19 cellular contexts compared by ENCODE assay signal in the genomic region with DNA sequence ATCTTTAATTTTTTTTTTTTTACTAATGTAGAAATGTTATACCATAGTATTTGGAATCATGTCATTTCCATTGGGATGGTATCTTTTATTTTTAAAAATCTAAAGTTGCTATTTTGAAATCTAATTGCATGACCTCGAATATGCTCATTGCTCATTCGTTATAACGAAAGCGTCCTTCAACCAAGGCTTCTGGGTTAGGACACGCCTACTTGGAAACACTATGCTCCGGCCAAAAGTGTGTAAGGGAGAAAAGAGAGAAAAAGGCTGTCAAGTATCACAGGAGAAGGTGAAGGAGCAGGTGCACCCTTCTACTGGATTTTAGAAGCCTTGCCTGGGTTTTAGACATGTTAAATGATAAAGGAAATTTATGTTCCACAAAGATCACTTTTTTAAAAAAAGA.
DNase-seq lines count a peak whose midpoint lies in the region; ATAC-seq, FAIRE-seq and TF ChIP-seq lines count a peak whose summit lies in the region.
"Had no signal": no experiment of that assay in that cellular context is flagged by ENCODE, and none has a peak within 500 bp of the region (broad histone marks: within the 10 kb centered on the region; RNA-seq: fewer than 3 reads in every experiment).

No MANE protein-coding gene starts in this region.

- ATAC-seq in omental fat pad (ENCODE audit: low FRiP score): peak; percentile 51
- ATAC-seq in activated CD4-positive, alpha-beta T cell treated with anti-CD3 and anti-CD28 coated beads for 36 hours: no peak
- ATAC-seq: GM23338 had no signal

- no TSS peak for BruUV-seq in OCI-LY7 (replicated peaks; lab: Mats Ljungman, UMichigan)

- no peak for TF ChIP-seq CTCF in fibroblast of the aortic adventitia (IDR thresholded peaks at IDR 0.05; ENCODE audit: insufficient read depth, low read length)
- TF ChIP-seq CTCF in omental fat pad (IDR thresholded peaks at IDR 0.05): no peak
- no peak for TF ChIP-seq CTCF in OCI-LY7 (conservative IDR thresholded peaks at IDR 0.05; ENCODE audit: low read length)

- DNase-seq in GM19239 (ENCODE audit: insufficient read length, low spot score): no peak
- peak; percentile 26 for DNase-seq in RPMI7951 (ENCODE audit: low read depth)
- peak; percentile 19 for DNase-seq in fibroblast of the aortic adventitia (ENCODE audit: low read depth)
- DNase-seq in omental fat pad (ENCODE audit: low spot score): no peak
- DNase-seq in dermis blood vessel endothelial cell: no peak
- no peak for DNase-seq in activated CD4-positive, alpha-beta T cell treated with anti-CD3 and anti-CD28 coated beads for 36 hours
- DNase-seq in OCI-LY7 (ENCODE audit: low spot score): no peak
- DNase-seq in D341Med (ENCODE audit: low spot score): no peak
- DNase-seq: Calu3; CD4-positive, CD25-positive, alpha-beta regulatory T cell; DMS79 treated with DMSO at 0.1 percent for 48 hours; EL; H7; IMR-90 had no signal

- H4K20me1 ChIP-seq in OCI-LY7 (ENCODE audit: insufficient read depth, low read length): no peaks in the 10 kb centered on the region
- H4K20me1 ChIP-seq: BLaER1 treated with 17β-estradiol and CSF1 and Interleukin-3, amounts not matched to agents 10 nM and 100 nM had no signal

- H3K9me3 ChIP-seq in OCI-LY7 (ENCODE audit: low read length): no peaks in the 10 kb centered on the region

- POLR2A ChIA-PET in activated CD4-positive, alpha-beta T cell treated with anti-CD3 and anti-CD28 coated beads for 36 hours (lab: Charles Lee): no interaction called here
- POLR2A ChIA-PET in OCI-LY7 (lab: Charles Lee): interaction anchor here (1.1 kb wide), 1 partner anchor 225 kb away, joined by 3 read pairs; no protein-coding TSS in a partner anchor

- no peaks in the 10 kb centered on the region for H3K36me3 ChIP-seq in OCI-LY7 (ENCODE audit: insufficient read depth, low read length)
- H3K36me3 ChIP-seq: BLaER1 treated with 17β-estradiol and CSF1 and Interleukin-3, amounts not matched to agents 10 nM and 100 nM had no signal

- peaks cover 4% of the 10 kb centered on the region for H3K4me1 Mint-ChIP-seq in activated CD4-positive, alpha-beta T cell treated with anti-CD3 and anti-CD28 coated beads for 36 hours

- no peak overlapping the region for H3K27ac Mint-ChIP-seq in activated CD4-positive, alpha-beta T cell treated with anti-CD3 and anti-CD28 coated beads for 36 hours
- H3K27ac Mint-ChIP-seq: CD4-positive, CD25-positive, alpha-beta regulatory T cell; GM23338 had no signal

- no peaks in the 10 kb centered on the region for H3K9me3 Mint-ChIP-seq in activated CD4-positive, alpha-beta T cell treated with anti-CD3 and anti-CD28 coated beads for 36 hours (ENCODE audit: low read depth)
- H3K9me3 Mint-ChIP-seq: GM23338 had no signal

- CTCF ChIA-PET in activated CD4-positive, alpha-beta T cell treated with anti-CD3 and anti-CD28 coated beads for 36 hours (lab: Charles Lee): no interaction called here
- CTCF ChIA-PET in OCI-LY7 (lab: Charles Lee; ENCODE audit: unreplicated experiment): no interaction called here

- H3K27ac ChIP-seq in OCI-LY7 (ENCODE audit: low read depth, low read length, poor library complexity, severe bottlenecking): no peak overlapping the region
- H3K27ac ChIP-seq: BLaER1 treated with 17β-estradiol and CSF1 and Interleukin-3, amounts not matched to agents 10 nM and 100 nM; HL-60 had no signal

- H3K4me3 Mint-ChIP-seq in activated CD4-positive, alpha-beta T cell treated with anti-CD3 and anti-CD28 coated beads for 36 hours: no peak overlapping the region
- H3K4me3 Mint-ChIP-seq: CD4-positive, CD25-positive, alpha-beta regulatory T cell; GM23338 had no signal

- H3K4me1 ChIP-seq in OCI-LY7 (ENCODE audit: insufficient read depth, low read length, poor library complexity, severe bottlenecking): peaks cover 14% of the 10 kb centered on the region

- H3K9me2 ChIP-seq in OCI-LY7 (ENCODE audit: insufficient read depth, low read length): no peaks in the 10 kb centered on the region

- H2AFZ ChIP-seq in OCI-LY7 (ENCODE audit: low read length): no peak overlapping the region
- H2AFZ ChIP-seq: GM23338 had no signal

- FAIRE-seq in GM19239 (lab: Jason Lieb, UNC): peak; percentile 31
- FAIRE-seq: G401.6, GM12892 had no signal

- no peaks in the 10 kb centered on the region for H3K27me3 Mint-ChIP-seq in activated CD4-positive, alpha-beta T cell treated with anti-CD3 and anti-CD28 coated beads for 36 hours
- H3K27me3 Mint-ChIP-seq: CD4-positive, CD25-positive, alpha-beta regulatory T cell had no signal

- H3K4me2 ChIP-seq in OCI-LY7 (ENCODE audit: low read length): no peak overlapping the region
- H3K4me2 ChIP-seq: GM23338 had no signal

- intact Hi-C loops in activated CD4-positive, alpha-beta T cell treated with anti-CD3 and anti-CD28 coated beads for 36 hours (cut with DNase I, micrococcal nuclease): no loop called here
- intact Hi-C loops in OCI-LY7 (cut with micrococcal nuclease; ENCODE audit: unreplicated experiment): no loop called here

- no peaks in the 10 kb centered on the region for H3K36me3 Mint-ChIP-seq in activated CD4-positive, alpha-beta T cell treated with anti-CD3 and anti-CD28 coated beads for 36 hours (ENCODE audit: low read depth)
- H3K36me3 Mint-ChIP-seq: CD4-positive, CD25-positive, alpha-beta regulatory T cell had no signal

- H3K79me2 ChIP-seq in OCI-LY7 (ENCODE audit: insufficient read depth, low read depth, low read length): no peaks in the 10 kb centered on the region

- H3K4me3 ChIP-seq in fibroblast of the aortic adventitia (ENCODE audit: low read depth, low read length) (no peak overlapping the region), OCI-LY7 (ENCODE audit: low read depth, low read length, poor library complexity, severe bottlenecking) (no peak overlapping the region)
- H3K4me3 ChIP-seq: BLaER1 treated with 17β-estradiol and CSF1 and Interleukin-3, amounts not matched to agents 10 nM and 100 nM; GM23338 had no signal

Comparison
In these comparisons a context has a peak if more than half of its experiments do, and no peak if none do; other contexts are left out.
1. DNase-seq: peak in RPMI7951 (single experiment) and fibroblast of the aortic adventitia (single experiment); none in GM19239 (single experiment), omental fat pad (single experiment), dermis blood vessel endothelial cell (single experiment), activated CD4-positive, alpha-beta T cell treated with anti-CD3 and anti-CD28 coated beads for 36 hours (single experiment), OCI-LY7 (single experiment) and D341Med (single experiment).